32 cellular contexts compared by ENCODE assay signal in genomic region chrX:17670874-17671273, GRCh38.
"Had no signal": no experiment of that assay in that cellular context is flagged by ENCODE, and none has a peak within 500 bp of the region (broad histone marks: within the 10 kb centered on the region; RNA-seq: fewer than 3 reads in every experiment).

No MANE protein-coding gene starts in this region.

- ATAC-seq: activated CD4-positive, CD25-positive, alpha-beta regulatory T cell treated with anti-CD3 and anti-CD28 coated beads, Interleukin-2, amount 50 U/mL, for 24 hours; activated CD8-positive, alpha-beta T cell treated with anti-CD3 and anti-CD28 coated beads for 36 hours; activated T-cell treated with anti-CD3 and anti-CD28 coated beads, Interleukin-2, amount 50 U/mL, for 4 hours; activated T-helper 17 cell treated with anti-CD3 and anti-CD28 coated beads, Interleukin-2, amount 50 U/mL, for 72 hours; gastroesophageal sphincter; T-helper 17 cell had no signal

- H3K4me3 Mint-ChIP-seq: activated B cell treated with CpG ODN at 0.5 μM for 24 hours; activated CD8-positive, alpha-beta T cell treated with anti-CD3 and anti-CD28 coated beads for 36 hours; activated naive CD8-positive, alpha-beta T cell; activated T-cell treated with anti-CD3 and anti-CD28 coated beads, Interleukin-2, amount 50 U/mL, for 4 hours; activated T-helper 17 cell treated with anti-CD3 and anti-CD28 coated beads, Interleukin-2, amount 50 U/mL, for 72 hours; brain; T-helper 17 cell; T-helper 2 cell treated with Interferon-gamma antibody and Interleukin-4, amounts not matched to agents 5 μg/mL and 100 μg/mL, for 36 hours had no signal

- H3K27me3 Mint-ChIP-seq: activated B cell treated with CpG ODN at 0.5 μM for 24 hours; activated CD8-positive, alpha-beta T cell treated with anti-CD3 and anti-CD28 coated beads for 36 hours; activated naive CD8-positive, alpha-beta T cell; brain; T-helper 17 cell had no signal

- H3K4me1 ChIP-seq: breast epithelium, colonic mucosa, gastroesophageal sphincter had no signal

- H3K4me3 ChIP-seq: breast epithelium, cardiac muscle cell, colonic mucosa, esophagus squamous epithelium, gastroesophageal sphincter had no signal

- H3K9me3 Mint-ChIP-seq: activated B cell treated with CpG ODN at 0.5 μM for 24 hours; activated CD8-positive, alpha-beta T cell treated with anti-CD3 and anti-CD28 coated beads for 36 hours; activated T-cell treated with anti-CD3 and anti-CD28 coated beads, Interleukin-2, amount 50 U/mL, for 4 hours; activated T-helper 17 cell treated with anti-CD3 and anti-CD28 coated beads, Interleukin-2, amount 50 U/mL, for 72 hours; T-helper 2 cell treated with Interferon-gamma antibody and Interleukin-4, amounts not matched to agents 5 μg/mL and 100 μg/mL, for 36 hours had no signal

- H3K36me3 ChIP-seq: breast epithelium, cardiac muscle cell, colonic mucosa, esophagus squamous epithelium, gastroesophageal sphincter, WERI-Rb-1 had no signal

- DNase-seq: activated B cell treated with CpG ODN at 0.5 μM for 24 hours; activated CD4-positive, alpha-beta T cell treated with anti-CD3 and anti-CD28 coated beads for 48 hours; activated CD4-positive, alpha-beta T cell treated with anti-CD3 and anti-CD28 coated beads, Interleukin-2, amount 50 U/mL, for 1 hour; activated CD4-positive, alpha-beta T cell treated with anti-CD3 and anti-CD28 coated beads, Interleukin-2, amount 50 U/mL, for 48 hours; activated CD8-positive, alpha-beta memory T cell treated with anti-CD3 and anti-CD28 coated beads for 24 hours; activated CD8-positive, alpha-beta T cell treated with anti-CD3 and anti-CD28 coated beads for 36 hours; activated effector memory CD4-positive, alpha-beta T cell treated with Interleukin-2 at 50 U/mL for 16 hours; activated gamma-delta T cell treated with Interleukin-2 at 50 U/mL for 16 hours; activated naive CD4-positive, alpha-beta T cell treated with anti-CD3 and anti-CD28 coated beads, Interleukin-2, amount 50 U/mL, for 16 hours; activated naive CD4-positive, alpha-beta T cell treated with Interleukin-2 at 50 U/mL for 16 hours; activated T-cell treated with anti-CD3 and anti-CD28 coated beads, Interleukin-2, amount 50 U/mL, for 4 hours; amniotic stem cell; aorta; central memory CD4-positive, alpha-beta T cell; cerebellar nuclear complex; colonic mucosa; effector memory CD4-positive, alpha-beta T cell; erythroblast; esophagus squamous epithelium; foreskin melanocyte; T-helper 1 cell; T-helper 17 cell; T1000; WERI-Rb-1 had no signal

- H3K4me1 Mint-ChIP-seq: activated B cell treated with CpG ODN at 0.5 μM for 24 hours, T-helper 17 cell had no signal

- H3K27ac ChIP-seq: breast epithelium, cardiac muscle cell, colonic mucosa, esophagus squamous epithelium, gastroesophageal sphincter, WERI-Rb-1 had no signal

- H3K9me3 ChIP-seq: breast epithelium, colonic mucosa, esophagus squamous epithelium, gastroesophageal sphincter had no signal

- H3K27me3 ChIP-seq: cardiac muscle cell, colonic mucosa, esophagus squamous epithelium, gastroesophageal sphincter had no signal

- H3K27ac Mint-ChIP-seq: activated B cell treated with CpG ODN at 0.5 μM for 24 hours; activated CD8-positive, alpha-beta T cell treated with anti-CD3 and anti-CD28 coated beads for 36 hours; activated naive CD8-positive, alpha-beta T cell; activated T-helper 17 cell treated with anti-CD3 and anti-CD28 coated beads, Interleukin-2, amount 50 U/mL, for 72 hours; brain; T-helper 17 cell; T-helper 2 cell treated with Interferon-gamma antibody and Interleukin-4, amounts not matched to agents 5 μg/mL and 100 μg/mL, for 36 hours had no signal
